Comparison of ENCODE assay signal across 1 cellular context in the genomic region with DNA sequence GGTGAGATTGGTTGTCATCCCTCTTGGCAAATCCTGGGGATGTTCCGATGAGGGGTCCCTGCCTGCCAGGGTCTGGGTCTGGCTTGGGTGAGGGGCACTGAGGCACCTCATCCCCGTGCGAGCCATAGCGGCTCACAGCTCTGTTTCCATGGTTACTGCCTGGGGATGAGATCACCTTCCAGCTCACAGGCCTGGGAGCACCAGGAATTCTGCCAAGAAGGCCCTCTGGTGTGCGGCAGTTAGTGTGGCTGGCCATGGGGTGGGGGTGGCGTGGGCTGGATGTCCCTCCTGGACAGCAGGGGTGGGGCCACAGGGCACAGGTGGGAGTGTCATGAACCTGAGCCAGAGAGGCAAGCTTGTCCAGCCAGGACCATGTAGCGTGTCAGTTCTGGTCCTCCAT.
TF ChIP-seq lines count a peak whose summit lies in the region.

No MANE protein-coding gene starts in this region.

TF ChIP-seq in WTC11, 78 proteins besides CTCF, POLR2A, EP300 and RAD21 (continued from another document):
- TF ChIP-seq, protein P1, sequence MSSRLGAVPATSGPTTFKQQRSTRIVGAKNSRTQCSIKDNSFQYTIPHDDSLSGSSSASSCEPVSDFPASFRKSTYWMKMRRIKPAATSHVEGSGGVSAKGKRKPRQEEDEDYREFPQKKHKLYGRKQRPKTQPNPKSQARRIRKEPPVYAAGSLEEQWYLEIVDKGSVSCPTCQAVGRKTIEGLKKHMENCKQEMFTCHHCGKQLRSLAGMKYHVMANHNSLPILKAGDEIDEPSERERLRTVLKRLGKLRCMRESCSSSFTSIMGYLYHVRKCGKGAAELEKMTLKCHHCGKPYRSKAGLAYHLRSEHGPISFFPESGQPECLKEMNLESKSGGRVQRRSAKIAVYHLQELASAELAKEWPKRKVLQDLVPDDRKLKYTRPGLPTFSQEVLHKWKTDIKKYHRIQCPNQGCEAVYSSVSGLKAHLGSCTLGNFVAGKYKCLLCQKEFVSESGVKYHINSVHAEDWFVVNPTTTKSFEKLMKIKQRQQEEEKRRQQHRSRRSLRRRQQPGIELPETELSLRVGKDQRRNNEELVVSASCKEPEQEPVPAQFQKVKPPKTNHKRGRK (CRISPR knock-in tag; IDR thresholded peaks at IDR 0.05; ENCODE audit: borderline replicate concordance): no peak
- TF ChIP-seq IRF2 (CRISPR knock-in tag; IDR thresholded peaks at IDR 0.05; ENCODE audit: borderline replicate concordance, low read depth) (no peak), ATF1 (CRISPR knock-in tag; IDR thresholded peaks at IDR 0.05) (no peak), EMX1 (CRISPR knock-in tag; IDR thresholded peaks at IDR 0.05) (no peak), GABPB1 (CRISPR knock-in tag; IDR thresholded peaks at IDR 0.05) (no peak)
- TF ChIP-seq, protein P2, sequence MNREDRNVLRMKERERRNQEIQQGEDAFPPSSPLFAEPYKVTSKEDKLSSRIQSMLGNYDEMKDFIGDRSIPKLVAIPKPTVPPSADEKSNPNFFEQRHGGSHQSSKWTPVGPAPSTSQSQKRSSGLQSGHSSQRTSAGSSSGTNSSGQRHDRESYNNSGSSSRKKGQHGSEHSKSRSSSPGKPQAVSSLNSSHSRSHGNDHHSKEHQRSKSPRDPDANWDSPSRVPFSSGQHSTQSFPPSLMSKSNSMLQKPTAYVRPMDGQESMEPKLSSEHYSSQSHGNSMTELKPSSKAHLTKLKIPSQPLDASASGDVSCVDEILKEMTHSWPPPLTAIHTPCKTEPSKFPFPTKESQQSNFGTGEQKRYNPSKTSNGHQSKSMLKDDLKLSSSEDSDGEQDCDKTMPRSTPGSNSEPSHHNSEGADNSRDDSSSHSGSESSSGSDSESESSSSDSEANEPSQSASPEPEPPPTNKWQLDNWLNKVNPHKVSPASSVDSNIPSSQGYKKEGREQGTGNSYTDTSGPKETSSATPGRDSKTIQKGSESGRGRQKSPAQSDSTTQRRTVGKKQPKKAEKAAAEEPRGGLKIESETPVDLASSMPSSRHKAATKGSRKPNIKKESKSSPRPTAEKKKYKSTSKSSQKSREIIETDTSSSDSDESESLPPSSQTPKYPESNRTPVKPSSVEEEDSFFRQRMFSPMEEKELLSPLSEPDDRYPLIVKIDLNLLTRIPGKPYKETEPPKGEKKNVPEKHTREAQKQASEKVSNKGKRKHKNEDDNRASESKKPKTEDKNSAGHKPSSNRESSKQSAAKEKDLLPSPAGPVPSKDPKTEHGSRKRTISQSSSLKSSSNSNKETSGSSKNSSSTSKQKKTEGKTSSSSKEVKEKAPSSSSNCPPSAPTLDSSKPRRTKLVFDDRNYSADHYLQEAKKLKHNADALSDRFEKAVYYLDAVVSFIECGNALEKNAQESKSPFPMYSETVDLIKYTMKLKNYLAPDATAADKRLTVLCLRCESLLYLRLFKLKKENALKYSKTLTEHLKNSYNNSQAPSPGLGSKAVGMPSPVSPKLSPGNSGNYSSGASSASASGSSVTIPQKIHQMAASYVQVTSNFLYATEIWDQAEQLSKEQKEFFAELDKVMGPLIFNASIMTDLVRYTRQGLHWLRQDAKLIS (CRISPR knock-in tag; IDR thresholded peaks at IDR 0.05; ENCODE audit: borderline replicate concordance): no peak
